Comparison of ENCODE assay signal across 20 cellular contexts in genomic region chr16:13798211-13798610, GRCh38.
DNase-seq lines count a peak whose midpoint lies in the region; ATAC-seq lines count a peak whose summit lies in the region.
"Had no signal": no experiment of that assay in that cellular context is flagged by ENCODE, and none has a peak within 500 bp of the region (broad histone marks: within the 10 kb centered on the region; RNA-seq: fewer than 3 reads in every experiment).

No MANE protein-coding gene starts in this region.

- no peak overlapping the region for H3K4me3 ChIP-seq in SK-N-MC
- H3K4me3 ChIP-seq: BLaER1, GM12878 had no signal

- no peaks in the 10 kb centered on the region for H3K9me3 ChIP-seq in SK-N-MC (ENCODE audit: low read depth, low read length)
- H3K9me3 ChIP-seq: BE2C, BLaER1 had no signal

- ATAC-seq in GM21576 (IDR thresholded peaks at IDR 0.05; ENCODE audit: unreplicated experiment) = no peak
- ATAC-seq: GM12878 had no signal

- DNase-seq in D341Med (ENCODE audit: low spot score) (peak; percentile 58), NCI-H82 (lab: John Stamatoyannopoulos, UW) (peak; percentile 96), SK-N-MC (ENCODE audit: low read depth, low spot score) (no peak), occipital lobe (lab: John Stamatoyannopoulos, UW) (no peak), DMS53 (lab: John Stamatoyannopoulos, UW) (no peak)
- DNase-seq: 8988T; ACHN; BE2C; C1 segment of cervical spinal cord; CD4-positive, alpha-beta memory T cell; CD4-positive, CD25-positive, alpha-beta regulatory T cell; CD8-positive, alpha-beta memory T cell; COR-L47; DMS79; DND-41; EL; GDM1 had no signal

- peak overlapping the region; percentile 74 for H3K27ac ChIP-seq in SK-N-MC
- H3K27ac ChIP-seq: BLaER1 had no signal

- H3K9ac ChIP-seq in SK-N-MC (ENCODE audit: insufficient read length) = no peak overlapping the region
- H3K9ac ChIP-seq: BLaER1 had no signal

- H3K36me3 ChIP-seq in SK-N-MC (ENCODE audit: insufficient read depth, low read length) = no peaks in the 10 kb centered on the region
- H3K36me3 ChIP-seq: BE2C, BLaER1 had no signal

Comparison
In these comparisons a context has a peak if more than half of its experiments do, and no peak if none do; other contexts are left out.
1. DNase-seq: peak in D341Med (single experiment) and NCI-H82 (single experiment); none in SK-N-MC (single experiment), occipital lobe (single experiment) and DMS53 (single experiment).